Comparison of ENCODE assay signal across 27 cellular contexts in the genomic region with DNA sequence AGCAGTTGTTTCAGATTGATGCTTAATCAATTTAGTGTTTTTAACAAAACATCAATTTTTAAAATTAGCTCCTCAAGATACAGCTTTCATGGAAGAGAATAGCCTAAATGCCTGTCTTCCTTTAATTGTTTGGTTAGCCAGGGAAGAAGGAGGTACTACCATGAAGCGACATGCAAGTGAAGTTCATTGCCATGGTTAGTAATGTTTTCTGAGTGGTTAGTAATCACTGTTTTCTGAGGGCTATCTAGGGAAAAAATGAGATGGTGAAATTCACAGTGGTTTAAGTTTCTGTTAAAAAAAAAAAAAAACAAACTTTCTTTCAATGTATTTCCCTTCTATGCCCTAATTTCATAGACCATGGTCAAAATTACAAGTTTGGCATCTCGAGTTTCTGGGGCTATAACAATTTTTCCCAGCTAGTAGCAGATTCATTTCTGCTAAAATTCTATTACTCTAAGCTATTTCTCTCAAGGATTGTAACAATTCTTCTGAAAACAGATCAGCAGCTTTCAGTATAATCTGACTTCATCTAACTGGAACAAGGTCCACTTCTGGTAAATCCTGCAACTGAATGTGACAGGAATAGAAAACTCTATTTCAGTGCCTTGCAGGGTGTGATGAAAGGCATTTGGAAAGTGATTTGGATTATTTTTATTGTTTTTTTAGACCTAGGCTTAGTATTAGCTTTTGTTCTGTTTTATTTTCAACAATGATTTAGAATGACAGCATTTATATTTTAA.
A peak's percentile ranks its signal among the peaks of the same experiment; 100 is the strongest.
DNase-seq lines count a peak whose midpoint lies in the region; ATAC-seq and TF ChIP-seq lines count a peak whose summit lies in the region.
"Had no signal": no experiment of that assay in that cellular context is flagged by ENCODE, and none has a peak within 500 bp of the region (broad histone marks: within the 10 kb centered on the region; RNA-seq: fewer than 3 reads in every experiment).

No MANE protein-coding gene starts in this region.

- H3K4me3 ChIP-seq in RWPE2 (ENCODE audit: severe bottlenecking): no peak overlapping the region
- H3K4me3 ChIP-seq in neuronal stem cell (ENCODE audit: low read length in 2 of 2): no peak overlapping the region
- H3K4me3 ChIP-seq in thoracic aorta: peak overlapping the region; percentile 30
- H3K4me3 ChIP-seq: PC-9 had no signal

- 0 out of 3 replicates have a peak, but pooled peaks have one; percentile 39 for ATAC-seq in RWPE2 (ENCODE audit: low read depth)
- peak; percentile 90 for ATAC-seq in thoracic aorta (ENCODE audit: insufficient number of reproducible peaks, low FRiP score, low read depth)
- no peak for ATAC-seq in GM18519 (IDR thresholded peaks at IDR 0.05; ENCODE audit: low FRiP score, unreplicated experiment)
- ATAC-seq in GM21528 (IDR thresholded peaks at IDR 0.05; ENCODE audit: low FRiP score, unreplicated experiment): no peak
- ATAC-seq in GM18907 (IDR thresholded peaks at IDR 0.05; ENCODE audit: unreplicated experiment): no peak
- ATAC-seq: effector memory CD8-positive, alpha-beta T cell; esophagus mucosa; HepG2; T-cell had no signal

- H3K18ac ChIP-seq in neuronal stem cell (ENCODE audit: low read length): no peak overlapping the region

- no peak overlapping the region for H3K14ac ChIP-seq in neuronal stem cell (ENCODE audit: low read length)

- DNase-seq in RWPE2 (ENCODE audit: low spot score) (no peak), dedifferentiated amniotic fluid mesenchymal stem cell (ENCODE audit: extremely low spot score) (peak; percentile 43), neuronal stem cell (ENCODE audit: low spot score) (no peak), thoracic aorta (ENCODE audit: low spot score) (no peak), GM03348 (ENCODE audit: low spot score) (no peak)
- DNase-seq: activated CD4-positive, alpha-beta T cell treated with anti-CD3 and anti-CD28 coated beads for 1 hour; activated gamma-delta T cell; AML-193; CD8-positive, alpha-beta memory T cell; effector memory CD8-positive, alpha-beta T cell; HCEC 1CT; NCI-H1694; NCI-H2171 treated with DMSO at 0.1 percent for 48 hours; NCI-H524; NK-92 treated with Interleukin-12 subunit alpha and Interleukin-12 subunit beta, amount 100 ng/mL, for 24 hours; PC-9; SHP77 treated with DMSO at 0.1 percent for 48 hours; stimulated activated CD4-positive, alpha-beta T cell treated with anti-CD3 and anti-CD28 coated beads, Interleukin-12 subunit alpha, Interleukin-12 subunit beta, amount 100 ng/mL, for 4 hours; stimulated activated CD4-positive, alpha-beta T cell treated with anti-CD3 and anti-CD28 coated beads, Interleukin-4, amount 100 ng/mL, for 4 hours; stimulated activated naive CD4-positive, alpha-beta T cell treated with Interleukin-2 at 50 U/mL for 16 hours; T-cell; trophoblast cell had no signal

- H3K27ac ChIP-seq in RWPE2 (ENCODE audit: poor library complexity, severe bottlenecking): no peak overlapping the region
- H3K27ac ChIP-seq in neuronal stem cell (replicated peaks; ENCODE audit: low read length): no peak overlapping the region
- peak overlapping the region; percentile 55 to 80 for H3K27ac ChIP-seq in thoracic aorta
- H3K27ac ChIP-seq: PC-9 had no signal

- H4K91ac ChIP-seq in neuronal stem cell (ENCODE audit: low read depth, low read length, poor library complexity): no peak overlapping the region

- H2AK5ac ChIP-seq in neuronal stem cell (ENCODE audit: low read depth, low read length): no peak overlapping the region

- no peaks in the 10 kb centered on the region for H3K9me3 ChIP-seq in RWPE2 (ENCODE audit: severe bottlenecking)
- H3K9me3 ChIP-seq in neuronal stem cell (replicated peaks in 1 of 2; ENCODE audit: control insufficient read depth in 2 of 2, insufficient read depth in 1 of 2, low read depth in 1 of 2, low read length in 2 of 2): peaks cover 0 to 1% of the 10 kb centered on the region in 2 donors
- H3K9me3 ChIP-seq in thoracic aorta: no peaks in the 10 kb centered on the region

- H3K79me1 ChIP-seq in neuronal stem cell (ENCODE audit: low read depth, low read length): no peaks in the 10 kb centered on the region

- no peak overlapping the region for H3K4me2 ChIP-seq in neuronal stem cell (ENCODE audit: insufficient read depth, low read length, poor library complexity, severe bottlenecking)
- H3K4me2 ChIP-seq: PC-9 had no signal

- H3K9ac ChIP-seq in neuronal stem cell (ENCODE audit: low read depth, low read length, poor library complexity): no peak overlapping the region

- no peak overlapping the region for H3K4ac ChIP-seq in neuronal stem cell (ENCODE audit: low read length)

- no peak for TF ChIP-seq CTCF in RWPE2 (IDR thresholded peaks at IDR 0.05; ENCODE audit: poor library complexity, severe bottlenecking)
- TF ChIP-seq CTCF in thoracic aorta (IDR thresholded peaks at IDR 0.05): no peak

- peak overlapping the region; percentile 42 for H2AFZ ChIP-seq in neuronal stem cell (ENCODE audit: low read length)
- H2AFZ ChIP-seq: PC-9 had no signal

- H2BK12ac ChIP-seq in neuronal stem cell (ENCODE audit: low read length): no peak overlapping the region

- no peak overlapping the region for H2BK15ac ChIP-seq in neuronal stem cell (ENCODE audit: low read length)

- no peak overlapping the region for H3K23ac ChIP-seq in neuronal stem cell (ENCODE audit: low read depth, low read length, poor library complexity)

- H3K36me3 ChIP-seq in RWPE2 (ENCODE audit: low read depth): no peaks in the 10 kb centered on the region
- H3K36me3 ChIP-seq in neuronal stem cell (replicated peaks in 1 of 2; ENCODE audit: control insufficient read depth in 2 of 2, insufficient read depth in 2 of 2, low read length in 2 of 2): no peaks in the 10 kb centered on the region
- H3K36me3 ChIP-seq in thoracic aorta: no peaks in the 10 kb centered on the region

- H2BK5ac ChIP-seq in neuronal stem cell (ENCODE audit: low read length): no peak overlapping the region

- no peak overlapping the region for H4K8ac ChIP-seq in neuronal stem cell (ENCODE audit: low read depth, low read length)

- H3K27me3 ChIP-seq in RWPE2 (ENCODE audit: insufficient read depth, poor library complexity, severe bottlenecking) (no peaks in the 10 kb centered on the region), neuronal stem cell (ENCODE audit: control insufficient read depth in 3 of 3, insufficient read depth in 3 of 3, low read depth in 1 of 3, low read length in 3 of 3) (no peaks in the 10 kb centered on the region), thoracic aorta (replicated peaks; ENCODE audit: insufficient read depth) (no peaks in the 10 kb centered on the region)

- H2BK120ac ChIP-seq in neuronal stem cell (ENCODE audit: low read depth, low read length): no peak overlapping the region

- H3K4me1 ChIP-seq in RWPE2 (ENCODE audit: insufficient read depth, poor library complexity, severe bottlenecking): peaks cover 12% of the 10 kb centered on the region
- peaks cover 2% of the 10 kb centered on the region in 2 donors for H3K4me1 ChIP-seq in neuronal stem cell (ENCODE audit: control insufficient read depth in 2 of 2, insufficient read depth in 1 of 2, low read depth in 1 of 2, low read length in 2 of 2)
- peaks cover 8 to 41% of the 10 kb centered on the region in 2 donors for H3K4me1 ChIP-seq in thoracic aorta (ENCODE audit: control insufficient read depth in 1 of 2, low read depth in 2 of 2)

- WGBS in neuronal stem cell (ENCODE audit: extremely low coverage in 2 of 2, insufficient read length in 2 of 2, insufficient replicate concordance in 1 of 2), 2 donors: no CpG with 5 or more reads among the region's 2 CpGs

Comparison
In these comparisons a context has a peak if more than half of its experiments do, and no peak if none do; other contexts are left out.
1. ATAC-seq: peak in RWPE2 (single experiment) and thoracic aorta (single experiment); none in GM18519 (single experiment), GM21528 (single experiment) and GM18907 (single experiment).
2. H3K27ac ChIP-seq: peak in thoracic aorta (2 of 2); none in RWPE2 (single experiment) and neuronal stem cell (single experiment).